12 cellular contexts compared by ENCODE assay signal in the genomic region with DNA sequence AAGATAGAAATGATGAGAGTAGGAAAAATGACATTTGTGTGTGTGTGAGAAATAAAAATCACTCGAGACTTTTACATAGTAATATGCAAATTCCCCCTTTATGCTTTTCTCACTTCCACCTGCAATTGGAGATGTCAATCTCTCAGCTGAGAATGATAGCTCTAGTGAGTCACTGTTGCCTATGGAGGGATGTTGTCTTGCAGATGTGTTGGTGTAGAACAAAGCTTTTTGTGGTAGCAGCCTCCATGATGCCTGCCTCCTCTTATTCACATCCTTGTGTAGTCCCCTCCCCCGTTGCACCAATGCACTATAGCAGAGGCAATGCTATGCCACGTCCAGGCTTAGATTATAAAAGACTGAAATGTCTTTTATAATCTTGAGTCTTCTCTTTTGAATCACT. TPM values are rescaled to one million over a fixed set of nuclear protein-coding genes. Genes with fewer than 3 reads are reported as not detected.
DNase-seq lines count a peak whose midpoint lies in the region; ATAC-seq and TF ChIP-seq lines count a peak whose summit lies in the region.
"Had no signal": no experiment of that assay in that cellular context is flagged by ENCODE, and none has a peak within 500 bp of the region (broad histone marks: within the 10 kb centered on the region; RNA-seq: fewer than 3 reads in every experiment).

No MANE protein-coding gene starts in this region.

- H3K9me3 Mint-ChIP-seq in activated CD4-positive, alpha-beta T cell treated with anti-CD3 and anti-CD28 coated beads for 36 hours (ENCODE audit: low read depth), result no peaks in the 10 kb centered on the region
- H3K9me3 Mint-ChIP-seq in activated T-helper 17 cell treated with anti-CD3 and anti-CD28 coated beads, Interleukin-2, amount 50 U/mL, for 72 hours, result no peaks in the 10 kb centered on the region
- H3K9me3 Mint-ChIP-seq in stimulated activated naive CD8-positive, alpha-beta T cell treated with anti-CD3 and anti-CD28 coated beads, Interleukin-15, Interleukin-2, amounts not matched to agents 100 ng/mL and 50 ng/mL, for 24 hours, result no peaks in the 10 kb centered on the region
- no peaks in the 10 kb centered on the region for H3K9me3 Mint-ChIP-seq in type B pancreatic cell

- no peaks in the 10 kb centered on the region for H3K79me2 ChIP-seq in PC-9 (ENCODE audit: low read depth)

- no peak for TF ChIP-seq CTCF in PC-9 (conservative IDR thresholded peaks at IDR 0.05)
- TF ChIP-seq CTCF in type B pancreatic cell (conservative IDR thresholded peaks at IDR 0.05), result no peak

- H3K27me3 Mint-ChIP-seq in activated CD4-positive, alpha-beta T cell treated with anti-CD3 and anti-CD28 coated beads for 36 hours, result peaks cover 2% of the 10 kb centered on the region
- peaks cover 8% of the 10 kb centered on the region for H3K27me3 Mint-ChIP-seq in activated T-helper 17 cell treated with anti-CD3 and anti-CD28 coated beads, Interleukin-2, amount 50 U/mL, for 72 hours
- H3K27me3 Mint-ChIP-seq in stimulated activated naive CD8-positive, alpha-beta T cell treated with anti-CD3 and anti-CD28 coated beads, Interleukin-15, Interleukin-2, amounts not matched to agents 100 ng/mL and 50 ng/mL, for 24 hours, result no peaks in the 10 kb centered on the region
- no peaks in the 10 kb centered on the region for H3K27me3 Mint-ChIP-seq in type B pancreatic cell

- no TSS peak for BruUV-seq in PC-9 (replicated peaks; lab: Mats Ljungman, UMichigan)

- intact Hi-C loops in activated CD4-positive, alpha-beta T cell treated with anti-CD3 and anti-CD28 coated beads for 36 hours (cut with DNase I, micrococcal nuclease), result loop anchor here in 1 of 2 experiments (1.0 kb wide), 2 partner anchors 12 to 55 kb away; no protein-coding TSS in a partner anchor
- intact Hi-C loops in PC-9 (cut with micrococcal nuclease; ENCODE audit: unreplicated experiment), result no loop called here

- no peak overlapping the region for H3K4me2 ChIP-seq in PC-9
- H3K4me2 ChIP-seq: A549 had no signal

- POLR2A ChIA-PET in activated CD4-positive, alpha-beta T cell treated with anti-CD3 and anti-CD28 coated beads for 36 hours (lab: Charles Lee), result interaction anchor here (0.7 to 1.1 kb wide), 3 partner anchors 11 to 39 kb away, joined by 3 to 6 read pairs (median 3); no protein-coding TSS in a partner anchor
- POLR2A ChIA-PET in PC-9 (lab: Charles Lee; ENCODE audit: unreplicated experiment), result no interaction called here

- DNase-seq in activated CD4-positive, alpha-beta T cell treated with anti-CD3 and anti-CD28 coated beads for 36 hours, result peak; percentile 81
- DNase-seq in activated CD4-positive, alpha-beta T cell treated with anti-CD3 and anti-CD28 coated beads for 1 hour, result no peak
- DNase-seq in cerebellar nuclear complex (lab: John Stamatoyannopoulos, UW), result no peak
- DNase-seq in PC-9, result no peak
- DNase-seq in type B pancreatic cell (ENCODE audit: extremely low spot score, unreplicated experiment), result no peak
- DNase-seq: H7, mammary epithelial cell had no signal

- H3F3A ChIP-seq in PC-9 (ENCODE audit: insufficient read depth, low read depth), result no peaks in the 10 kb centered on the region

- no peak overlapping the region for H2AFZ ChIP-seq in PC-9

- peaks cover 14% of the 10 kb centered on the region for H3K4me1 Mint-ChIP-seq in activated CD4-positive, alpha-beta T cell treated with anti-CD3 and anti-CD28 coated beads for 36 hours
- H3K4me1 Mint-ChIP-seq in activated T-helper 17 cell treated with anti-CD3 and anti-CD28 coated beads, Interleukin-2, amount 50 U/mL, for 72 hours, result peaks cover 9% of the 10 kb centered on the region
- peaks cover 16% of the 10 kb centered on the region for H3K4me1 Mint-ChIP-seq in stimulated activated naive CD8-positive, alpha-beta T cell treated with anti-CD3 and anti-CD28 coated beads, Interleukin-15, Interleukin-2, amounts not matched to agents 100 ng/mL and 50 ng/mL, for 24 hours (ENCODE audit: low read depth)
- H3K4me1 Mint-ChIP-seq in type B pancreatic cell (ENCODE audit: unreplicated experiment), result peaks cover 12% of the 10 kb centered on the region

- H3K27me3 ChIP-seq in PC-9 (ENCODE audit: insufficient read depth, low read depth), result no peaks in the 10 kb centered on the region

- H4K20me1 ChIP-seq in PC-9 (ENCODE audit: insufficient read depth), result no peaks in the 10 kb centered on the region

- H3K9me2 ChIP-seq in PC-9 (ENCODE audit: insufficient read depth), result no peaks in the 10 kb centered on the region

- H3K27ac Mint-ChIP-seq in activated CD4-positive, alpha-beta T cell treated with anti-CD3 and anti-CD28 coated beads for 36 hours, result peak overlapping the region; percentile 75
- H3K27ac Mint-ChIP-seq in activated T-helper 17 cell treated with anti-CD3 and anti-CD28 coated beads, Interleukin-2, amount 50 U/mL, for 72 hours, result peak overlapping the region; percentile 29
- H3K27ac Mint-ChIP-seq in stimulated activated naive CD8-positive, alpha-beta T cell treated with anti-CD3 and anti-CD28 coated beads, Interleukin-15, Interleukin-2, amounts not matched to agents 100 ng/mL and 50 ng/mL, for 24 hours, result peak overlapping the region; percentile 70
- H3K27ac Mint-ChIP-seq in type B pancreatic cell, result no peak overlapping the region

- no peak overlapping the region for H3K4me3 Mint-ChIP-seq in activated CD4-positive, alpha-beta T cell treated with anti-CD3 and anti-CD28 coated beads for 36 hours
- H3K4me3 Mint-ChIP-seq in activated T-helper 17 cell treated with anti-CD3 and anti-CD28 coated beads, Interleukin-2, amount 50 U/mL, for 72 hours, result peak overlapping the region; percentile 18
- H3K4me3 Mint-ChIP-seq in stimulated activated naive CD8-positive, alpha-beta T cell treated with anti-CD3 and anti-CD28 coated beads, Interleukin-15, Interleukin-2, amounts not matched to agents 100 ng/mL and 50 ng/mL, for 24 hours, result peak overlapping the region; percentile 12
- no peak overlapping the region for H3K4me3 Mint-ChIP-seq in type B pancreatic cell

- no peaks in the 10 kb centered on the region for H3K36me3 ChIP-seq in PC-9 (ENCODE audit: low read depth)

- ATAC-seq in activated CD4-positive, alpha-beta T cell treated with anti-CD3 and anti-CD28 coated beads for 36 hours, result peak; percentile 98
- peak; percentile 73 for ATAC-seq in HG03159 (IDR thresholded peaks at IDR 0.05; ENCODE audit: unreplicated experiment)
- ATAC-seq in activated T-helper 17 cell treated with anti-CD3 and anti-CD28 coated beads, Interleukin-2, amount 50 U/mL, for 72 hours (replicated peaks), result peak; percentile 98
- ATAC-seq: A549 had no signal

- H3K27ac ChIP-seq in PC-9, result no peak overlapping the region
- H3K27ac ChIP-seq: A549, RWPE1 had no signal

- no peaks in the 10 kb centered on the region for H3K9me3 ChIP-seq in PC-9 (ENCODE audit: insufficient read depth, low read depth)
- H3K9me3 ChIP-seq: A549 had no signal

- no peak overlapping the region for H3K4me3 ChIP-seq in PC-9
- H3K4me3 ChIP-seq: A549 had no signal

- no peaks in the 10 kb centered on the region for H3K36me3 Mint-ChIP-seq in activated CD4-positive, alpha-beta T cell treated with anti-CD3 and anti-CD28 coated beads for 36 hours (ENCODE audit: low read depth)
- H3K36me3 Mint-ChIP-seq in activated T-helper 17 cell treated with anti-CD3 and anti-CD28 coated beads, Interleukin-2, amount 50 U/mL, for 72 hours (ENCODE audit: low read depth), result no peaks in the 10 kb centered on the region
- no peaks in the 10 kb centered on the region for H3K36me3 Mint-ChIP-seq in stimulated activated naive CD8-positive, alpha-beta T cell treated with anti-CD3 and anti-CD28 coated beads, Interleukin-15, Interleukin-2, amounts not matched to agents 100 ng/mL and 50 ng/mL, for 24 hours (ENCODE audit: low read depth)
- H3K36me3 Mint-ChIP-seq in type B pancreatic cell, result no peaks in the 10 kb centered on the region

- CTCF ChIA-PET in activated CD4-positive, alpha-beta T cell treated with anti-CD3 and anti-CD28 coated beads for 36 hours (lab: Charles Lee), result interaction anchor here (0.6 to 2.2 kb wide), 4 partner anchors 9 to 610 kb away, joined by 3 to 8 read pairs (median 4); no protein-coding TSS in a partner anchor
- CTCF ChIA-PET in PC-9 (lab: Charles Lee), result no interaction called here

- no peaks in the 10 kb centered on the region for H3K4me1 ChIP-seq in PC-9 (replicated peaks; ENCODE audit: insufficient read depth)
- H3K4me1 ChIP-seq: A549 had no signal

RNA-seq across cellular contexts. Expression of gene SPAG6, which starts 33.8 kb away (rescaled TPM):
- total RNA-seq in activated CD4-positive, alpha-beta T cell treated with anti-CD3 and anti-CD28 coated beads for 36 hours, result under 1 TPM; 0.09 to 0.11 TPM
- total RNA-seq in activated T-helper 17 cell treated with anti-CD3 and anti-CD28 coated beads, Interleukin-2, amount 50 U/mL, for 72 hours, result not detected
- total RNA-seq in PC-9 (2021), result 0.55 TPM in 1 of 2 replicates, not detected in the other
- total RNA-seq in type B pancreatic cell (ENCODE audit: low replicate concordance), result 1.9 and 6.6 TPM in 2 replicates
- total RNA-seq: H7, mammary epithelial cell had no signal

RNA-seq across cellular contexts. Expression of gene BMI1, which starts 58.2 kb away (rescaled TPM):
- 10 to 100 TPM; 52.9 to 55.2 TPM for total RNA-seq in activated CD4-positive, alpha-beta T cell treated with anti-CD3 and anti-CD28 coated beads for 36 hours
- 10 to 100 TPM; 61.4 to 81.1 TPM for total RNA-seq in activated T-helper 17 cell treated with anti-CD3 and anti-CD28 coated beads, Interleukin-2, amount 50 U/mL, for 72 hours
- total RNA-seq in PC-9 (2021) (38.8 and 48.4 TPM in 2 replicates), type B pancreatic cell (ENCODE audit: low replicate concordance) (28.9 and 36.6 TPM in 2 replicates)

Comparison
In these comparisons a context has a peak if more than half of its experiments do, and no peak if none do; other contexts are left out.
1. H3K4me3 Mint-ChIP-seq: peak in activated T-helper 17 cell treated with anti-CD3 and anti-CD28 coated beads, Interleukin-2, amount 50 U/mL, for 72 hours (single experiment) and stimulated activated naive CD8-positive, alpha-beta T cell treated with anti-CD3 and anti-CD28 coated beads, Interleukin-15, Interleukin-2, amounts not matched to agents 100 ng/mL and 50 ng/mL, for 24 hours (single experiment); none in activated CD4-positive, alpha-beta T cell treated with anti-CD3 and anti-CD28 coated beads for 36 hours (single experiment) and type B pancreatic cell (single experiment).
2. Peak in every context shown above with its lines, with median percentiles within 50 percentile points of each other: ATAC-seq.